In the genomic region with DNA sequence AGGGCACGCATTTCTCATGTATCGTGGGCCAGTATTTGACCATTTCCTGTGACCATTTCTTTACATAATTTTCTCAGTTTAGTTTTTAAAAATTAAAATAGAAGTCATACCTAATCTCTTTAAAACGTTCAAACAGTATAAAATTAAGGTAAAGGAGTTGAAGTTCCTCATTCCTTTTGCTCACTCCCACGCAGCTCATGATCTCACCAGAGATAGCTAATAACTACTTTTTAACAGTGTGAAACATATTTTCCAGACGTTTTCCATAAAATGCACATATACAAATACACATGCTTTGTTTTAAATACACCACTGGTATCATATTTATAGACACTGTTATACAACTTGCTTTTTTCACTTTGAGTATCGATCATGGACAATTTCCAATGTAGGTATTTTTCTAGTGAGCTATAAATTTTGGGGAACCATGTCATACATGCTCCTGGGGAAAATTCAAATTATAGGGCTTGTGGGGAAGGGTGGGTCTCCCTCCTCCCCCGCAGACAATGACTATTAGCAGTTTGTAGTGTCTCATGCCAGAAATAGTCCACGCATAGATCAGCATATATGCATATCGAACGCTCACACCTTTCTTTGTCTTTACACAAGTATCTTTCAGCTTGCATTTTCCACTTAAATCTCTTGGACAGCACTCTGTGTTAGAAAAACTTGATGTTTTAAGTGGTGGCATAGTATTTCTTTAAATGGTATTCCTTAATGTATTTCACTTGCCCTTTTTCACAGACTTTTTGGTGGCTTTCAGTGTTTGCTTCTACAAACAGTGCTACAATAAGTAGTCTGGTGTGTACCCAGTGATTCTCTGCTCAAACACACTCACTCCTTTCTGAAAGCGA, we compare ENCODE assay signal across 8 cellular contexts.
DNase-seq lines count a peak whose midpoint lies in the region; ATAC-seq and TF ChIP-seq lines count a peak whose summit lies in the region.

No MANE protein-coding gene starts in this region.

- CTCF ChIA-PET in AG04449 (lab: Yijun Ruan, JAX) = interaction anchor here (0.8 to 4.4 kb wide), 7 partner anchors 10 to 201 kb away, joined by 3 to 23 read pairs (median 6); no protein-coding TSS in a partner anchor

- WGBS in sigmoid colon, 2 donors = 63 to 74% methylated on average over 11 of the region's 11 CpGs

- H3K36me3 ChIP-seq in SJSA1 (no peaks in the 10 kb centered on the region), left lung (no peaks in the 10 kb centered on the region), sigmoid colon (no peaks in the 10 kb centered on the region)

- H3K9me3 ChIP-seq in SJSA1 (replicated peaks) (no peaks in the 10 kb centered on the region), left lung (no peaks in the 10 kb centered on the region), sigmoid colon (no peaks in the 10 kb centered on the region)

- intact Hi-C loops in left lung (cut with DNase I) = no loop called here
- intact Hi-C loops in sigmoid colon (cut with DNase I) = no loop called here

- POLR2A ChIA-PET in AG04449 (lab: Yijun Ruan, JAX) = interaction anchor here (0.9 to 2.0 kb wide), 7 partner anchors 9 to 177 kb away, joined by 3 to 9 read pairs (median 5); a partner anchor contains a TSS

- TF ChIP-seq CTCF in AG04449 (IDR thresholded peaks at IDR 0.05; ENCODE audit: insufficient read depth, low read length, missing control alignments) = no peak
- no peak for TF ChIP-seq CTCF in left lung (IDR thresholded peaks at IDR 0.05)
- no peak for TF ChIP-seq CTCF in sigmoid colon (IDR thresholded peaks at IDR 0.05)

- H3K27me3 ChIP-seq in SJSA1 (replicated peaks) (no peaks in the 10 kb centered on the region), left lung (peaks cover 0 to 41% of the 10 kb centered on the region in 2 donors), sigmoid colon (no peaks in the 10 kb centered on the region)

- H3K4me1 ChIP-seq in SJSA1 (replicated peaks) = peaks cover 58% of the 10 kb centered on the region
- peaks cover 26 to 64% of the 10 kb centered on the region in 2 donors for H3K4me1 ChIP-seq in left lung
- H3K4me1 ChIP-seq in sigmoid colon = peaks cover 0 to 4% (median 0%) of the 10 kb centered on the region in 4 donors

- H3K27ac ChIP-seq in SJSA1 (peak overlapping the region; percentile 83), left lung (peak overlapping the region; percentile 41 to 77), sigmoid colon (peak overlapping the region in 1 of 4 donors; percentile 1)

- H3K4me3 ChIP-seq in AG04449 (ENCODE audit: low read depth, low read length) = peak overlapping the region; percentile 35
- H3K4me3 ChIP-seq in SJSA1 = peak overlapping the region; percentile 12
- no peak overlapping the region for H3K4me3 ChIP-seq in left lung
- no peak overlapping the region for H3K4me3 ChIP-seq in sigmoid colon

- TF ChIP-seq POLR2A in sigmoid colon (IDR thresholded peaks at IDR 0.05) = no peak

- DNase-seq in AG04449 (ENCODE audit: low read depth, low spot score) (no peak), SJSA1 (ENCODE audit: low read depth in 1 of 2, low spot score in 2 of 2) (peak in 1 of 2 experiments; percentile 39), left lung (no peak), sigmoid colon (no peak), midbrain (lab: John Stamatoyannopoulos, UW) (no peak)

- TF ChIP-seq EP300 in sigmoid colon (IDR thresholded peaks at IDR 0.05) = no peak

- ATAC-seq in GM19372 (IDR thresholded peaks at IDR 0.05; ENCODE audit: low read depth, unreplicated experiment) = peak; percentile 49
- ATAC-seq in left lung = peak; percentile 29
- no peak for ATAC-seq in HG03565 (IDR thresholded peaks at IDR 0.05; ENCODE audit: unreplicated experiment)
- no peak for ATAC-seq in HG03095 (IDR thresholded peaks at IDR 0.05; ENCODE audit: unreplicated experiment)

Comparison
In these comparisons a context has a peak if more than half of its experiments do, and no peak if none do; other contexts are left out.
1. H3K4me3 ChIP-seq: peak in AG04449 (single experiment) and SJSA1 (single experiment); none in left lung (0 of 2) and sigmoid colon (0 of 4).
2. ATAC-seq: peak in GM19372 (single experiment) and left lung (single experiment); none in HG03565 (single experiment) and HG03095 (single experiment).